ENCODE assay signal across 8 cellular contexts in the genomic region with DNA sequence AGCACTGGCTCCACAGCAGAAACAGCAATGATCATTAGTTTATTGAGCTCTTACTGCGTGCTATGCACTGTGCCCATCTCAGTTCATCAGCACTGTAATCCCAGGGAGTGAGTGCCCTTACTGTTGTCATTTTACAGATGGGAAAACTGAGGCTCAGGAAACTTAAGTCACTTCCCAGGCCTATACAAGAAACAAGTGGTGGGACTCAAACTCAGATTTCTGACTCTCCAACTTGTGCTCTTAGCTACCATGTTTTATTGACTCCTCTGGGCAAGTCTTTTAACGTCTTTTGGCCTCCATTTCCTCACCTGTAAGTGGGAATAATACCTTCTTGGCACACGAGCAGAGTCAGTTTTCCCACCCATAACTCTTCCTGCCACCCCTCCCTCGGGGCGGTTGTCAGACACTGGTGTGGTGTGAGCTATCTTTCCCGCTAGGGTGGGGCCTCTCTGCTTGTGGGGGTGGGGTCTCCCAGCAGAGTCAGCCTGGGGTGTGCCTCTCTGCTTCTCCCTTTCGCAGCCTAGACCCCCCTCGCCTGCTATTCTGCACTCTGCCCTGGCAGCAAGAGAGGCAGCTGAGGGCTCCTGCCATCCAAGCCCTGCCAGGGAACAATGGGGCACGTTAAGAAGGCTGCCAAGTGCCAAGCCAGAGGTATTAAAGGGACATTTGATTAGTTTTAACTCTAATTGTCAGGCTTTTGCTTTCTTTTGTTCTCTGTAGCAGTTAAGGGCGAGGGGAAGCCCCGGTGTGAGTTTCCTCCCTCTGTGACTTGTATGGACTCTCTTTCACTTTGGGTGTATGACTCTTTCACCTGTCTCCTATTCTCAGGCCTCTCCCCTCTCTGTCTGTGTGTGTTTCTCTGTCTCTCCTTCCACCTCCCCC. TPM values are rescaled to one million over a fixed set of nuclear protein-coding genes. Genes with fewer than 3 reads are reported as not detected.
DNase-seq lines count a peak whose midpoint lies in the region; ATAC-seq and TF ChIP-seq lines count a peak whose summit lies in the region.

No MANE protein-coding gene starts in this region.

- POLR2A ChIA-PET in activated CD4-positive, alpha-beta T cell treated with anti-CD3 and anti-CD28 coated beads, Interleukin-2, amount 10 ng/mL, durations not matched to agents 7 days and 5 days (lab: Charles Lee), result interaction anchor here (0.6 to 1.6 kb wide), 2 partner anchors 12 to 33 kb away, joined by 3 to 7 read pairs; a partner anchor contains a TSS

- H3K4me1 Mint-ChIP-seq in activated CD4-positive, alpha-beta T cell treated with anti-CD3 and anti-CD28 coated beads, Interleukin-2, amount 10 ng/mL, durations not matched to agents 7 days and 5 days, result peaks cover 74% of the 10 kb centered on the region

- peak; percentile 46 for ATAC-seq in Right ventricle myocardium inferior
- peak; percentile 96 for ATAC-seq in HG03108 (IDR thresholded peaks at IDR 0.05; ENCODE audit: unreplicated experiment)
- ATAC-seq in mucosa of descending colon, result peak; percentile 68
- ATAC-seq in upper lobe of left lung (ENCODE audit: low FRiP score in 2 of 2), result no peak

- H3K4me3 Mint-ChIP-seq in activated CD4-positive, alpha-beta T cell treated with anti-CD3 and anti-CD28 coated beads, Interleukin-2, amount 10 ng/mL, durations not matched to agents 7 days and 5 days, result peak overlapping the region; percentile 62

- intact Hi-C loops in Right ventricle myocardium inferior (cut with DNase I), result no loop called here
- intact Hi-C loops in mucosa of descending colon (cut with DNase I, micrococcal nuclease), result no loop called here
- intact Hi-C loops in lower leg skin (cut with DNase I; ENCODE audit: low total_unique reads), result no loop called here

- no peaks in the 10 kb centered on the region for H3K9me3 Mint-ChIP-seq in activated CD4-positive, alpha-beta T cell treated with anti-CD3 and anti-CD28 coated beads, Interleukin-2, amount 10 ng/mL, durations not matched to agents 7 days and 5 days

- no peaks in the 10 kb centered on the region for H3K9me3 ChIP-seq in right atrium auricular region
- H3K9me3 ChIP-seq in mucosa of descending colon, result no peaks in the 10 kb centered on the region
- H3K9me3 ChIP-seq in upper lobe of left lung, result no peaks in the 10 kb centered on the region

- peak overlapping the region; percentile 88 for H3K27ac Mint-ChIP-seq in activated CD4-positive, alpha-beta T cell treated with anti-CD3 and anti-CD28 coated beads, Interleukin-2, amount 10 ng/mL, durations not matched to agents 7 days and 5 days

- WGBS in lower leg skin, 2 donors, result 49% methylated on average over 11 of the region's 11 CpGs
- WGBS in upper lobe of left lung, 2 donors, result 45 to 58% methylated on average over 11 of the region's 11 CpGs

- H3K4me1 ChIP-seq in right atrium auricular region, result peaks cover 0 to 14% of the 10 kb centered on the region in 2 donors
- H3K4me1 ChIP-seq in mucosa of descending colon (ENCODE audit: low read depth), result peaks cover 11% of the 10 kb centered on the region
- H3K4me1 ChIP-seq in upper lobe of left lung, result peaks cover 15 to 26% (median 19%) of the 10 kb centered on the region in 4 donors

- no peak for TF ChIP-seq EP300 in upper lobe of left lung (IDR thresholded peaks at IDR 0.05)

- peaks cover 45% of the 10 kb centered on the region for H3K36me3 Mint-ChIP-seq in activated CD4-positive, alpha-beta T cell treated with anti-CD3 and anti-CD28 coated beads, Interleukin-2, amount 10 ng/mL, durations not matched to agents 7 days and 5 days (ENCODE audit: low read depth)

- TF ChIP-seq CTCF in right atrium auricular region (IDR thresholded peaks at IDR 0.05) (no peak), mucosa of descending colon (IDR thresholded peaks at IDR 0.05) (no peak), lower leg skin (IDR thresholded peaks at IDR 0.05) (no peak), upper lobe of left lung (IDR thresholded peaks at IDR 0.05) (no peak)

- H3K27ac ChIP-seq in right atrium auricular region (no peak overlapping the region), upper lobe of left lung (no peak overlapping the region)

- DNase-seq in Right ventricle myocardium inferior (ENCODE audit: missing footprints), result no peak
- DNase-seq in right atrium auricular region (ENCODE audit: low spot score), result no peak
- DNase-seq in activated CD4-positive, alpha-beta T cell treated with anti-CD3 and anti-CD28 coated beads, Interleukin-2, amount 10 ng/mL, durations not matched to agents 7 days and 5 days, result peak; percentile 64
- peak in 2 of 3 donors; percentile 48 to 53 for DNase-seq in mucosa of descending colon
- no peak for DNase-seq in lower leg skin (ENCODE audit: low spot score in 2 of 2)
- no peak for DNase-seq in cerebellar cortex (ENCODE audit: low spot score)
- no peak for DNase-seq in upper lobe of left lung

- H3K36me3 ChIP-seq in right atrium auricular region, result no peaks in the 10 kb centered on the region
- H3K36me3 ChIP-seq in mucosa of descending colon (ENCODE audit: low read depth), result no peaks in the 10 kb centered on the region
- H3K36me3 ChIP-seq in upper lobe of left lung, result peaks cover 0 to 6% (median 0%) of the 10 kb centered on the region in 4 donors

- no peaks in the 10 kb centered on the region for H3K27me3 ChIP-seq in right atrium auricular region
- H3K27me3 ChIP-seq in upper lobe of left lung, result no peaks in the 10 kb centered on the region

- TF ChIP-seq POLR2A in lower leg skin (IDR thresholded peaks at IDR 0.05), result no peak
- no peak for TF ChIP-seq POLR2A in upper lobe of left lung (IDR thresholded peaks at IDR 0.05)

- CTCF ChIA-PET in activated CD4-positive, alpha-beta T cell treated with anti-CD3 and anti-CD28 coated beads, Interleukin-2, amount 10 ng/mL, durations not matched to agents 7 days and 5 days (lab: Charles Lee), result interaction anchor here (0.6 to 4.3 kb wide), 6 partner anchors 12 to 221 kb away, joined by 3 to 43 read pairs (median 3); a partner anchor contains a TSS

- no peak overlapping the region for H3K4me3 ChIP-seq in right atrium auricular region
- no peak overlapping the region for H3K4me3 ChIP-seq in mucosa of descending colon
- H3K4me3 ChIP-seq in lower leg skin (ENCODE audit: low read depth, poor library complexity, severe bottlenecking), result no peak overlapping the region
- no peak overlapping the region for H3K4me3 ChIP-seq in upper lobe of left lung

- no peaks in the 10 kb centered on the region for H3K27me3 Mint-ChIP-seq in activated CD4-positive, alpha-beta T cell treated with anti-CD3 and anti-CD28 coated beads, Interleukin-2, amount 10 ng/mL, durations not matched to agents 7 days and 5 days

RNA-seq across cellular contexts. Expression of a gene that starts 12.1 kb away (rescaled TPM):
- total RNA-seq in Right ventricle myocardium inferior (15.5 TPM), right atrium auricular region (10 to 100 TPM; 13.2 to 18.4 TPM), mucosa of descending colon (10 to 100 TPM; 38.5 to 51.5 (median 41.4) TPM), lower leg skin (10 to 100 TPM in 2 of 4 donors, 1 to 10 TPM in 2; 5.7 to 25.2 (median 9.7) TPM), upper lobe of left lung (100 to 1,000 TPM in 1 of 6 donors, 10 to 100 TPM in 5; 38.6 to 118 (median 66.4) TPM)
- total RNA-seq in activated CD4-positive, alpha-beta T cell treated with anti-CD3 and anti-CD28 coated beads, Interleukin-2, amount 10 ng/mL, durations not matched to agents 7 days and 5 days, result 10 to 100 TPM; 44.2 to 47.2 TPM

Comparison
In these comparisons a context has a peak if more than half of its experiments do, and no peak if none do; other contexts are left out.
1. ATAC-seq: peak in Right ventricle myocardium inferior (single experiment), HG03108 (single experiment) and mucosa of descending colon (single experiment); none in upper lobe of left lung (0 of 2).
2. DNase-seq: peak in activated CD4-positive, alpha-beta T cell treated with anti-CD3 and anti-CD28 coated beads, Interleukin-2, amount 10 ng/mL, durations not matched to agents 7 days and 5 days (single experiment) and mucosa of descending colon (2 of 3); none in Right ventricle myocardium inferior (single experiment), right atrium auricular region (single experiment), lower leg skin (0 of 2), cerebellar cortex (single experiment) and upper lobe of left lung (0 of 2).